24 cellular contexts compared by ENCODE assay signal in the genomic region with DNA sequence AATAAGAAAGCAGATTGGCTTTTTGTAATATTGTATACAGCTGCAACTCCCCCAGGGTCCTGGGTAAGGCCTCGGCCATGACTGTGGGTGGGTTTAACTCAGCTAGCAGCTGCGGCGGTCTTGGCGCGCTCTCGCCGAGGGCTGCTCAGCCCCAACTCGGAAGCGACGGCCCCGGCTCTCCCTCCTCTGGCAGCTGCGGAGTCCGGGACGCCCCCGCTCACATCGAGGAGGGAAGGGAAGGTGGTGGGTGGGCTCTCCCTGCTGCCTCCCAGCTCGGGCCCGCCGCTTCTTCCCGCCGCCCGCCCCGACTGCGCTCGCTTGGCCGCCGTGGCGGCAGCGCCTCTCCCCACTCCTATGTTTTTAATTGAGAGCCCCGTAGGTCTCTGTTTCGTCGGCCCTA. TPM values are rescaled to one million over a fixed set of nuclear protein-coding genes. Genes with fewer than 3 reads are reported as not detected.
"Had no signal": no experiment of that assay in that cellular context is flagged by ENCODE, and none has a peak within 500 bp of the region (broad histone marks: within the 10 kb centered on the region; RNA-seq: fewer than 3 reads in every experiment).

No MANE protein-coding gene starts in this region.

- H3K4me3 ChIP-seq: ascending aorta, breast epithelium, right lobe of liver, upper lobe of right lung had no signal

- H3K4me3 Mint-ChIP-seq: activated naive CD4-positive, alpha-beta T cell treated with anti-CD3 and anti-CD28 coated beads for 36 hours; activated naive CD8-positive, alpha-beta T cell treated with anti-CD3 and anti-CD28 coated beads, Interleukin-2, amount 50 U/mL, for 24 hours; activated T-helper 17 cell treated with anti-CD3 and anti-CD28 coated beads, Interleukin-2, amount 50 U/mL, for 72 hours; naive thymus-derived CD8-positive, alpha-beta T cell; stimulated activated naive CD8-positive, alpha-beta T cell treated with anti-CD3 and anti-CD28 coated beads, Interleukin-15, amount 100 ng/mL, for 72 hours; T-cell had no signal

- H3K4me1 Mint-ChIP-seq: activated naive CD8-positive, alpha-beta T cell treated with anti-CD3 and anti-CD28 coated beads, Interleukin-2, amount 50 U/mL, for 24 hours; activated T-helper 17 cell treated with anti-CD3 and anti-CD28 coated beads, Interleukin-2, amount 50 U/mL, for 72 hours; stimulated activated naive CD8-positive, alpha-beta T cell treated with anti-CD3 and anti-CD28 coated beads, Interleukin-15, amount 100 ng/mL, for 72 hours; T-cell had no signal

- H3K36me3 Mint-ChIP-seq: naive thymus-derived CD8-positive, alpha-beta T cell; T-cell had no signal

- H3K9ac ChIP-seq: SK-N-SH had no signal

- H3K27ac Mint-ChIP-seq: activated naive CD4-positive, alpha-beta T cell treated with anti-CD3 and anti-CD28 coated beads for 36 hours; activated naive CD8-positive, alpha-beta T cell treated with anti-CD3 and anti-CD28 coated beads, Interleukin-2, amount 50 U/mL, for 24 hours; activated T-helper 17 cell treated with anti-CD3 and anti-CD28 coated beads, Interleukin-2, amount 50 U/mL, for 72 hours; naive thymus-derived CD8-positive, alpha-beta T cell; stimulated activated naive CD8-positive, alpha-beta T cell treated with anti-CD3 and anti-CD28 coated beads, Interleukin-15, amount 100 ng/mL, for 72 hours; T-cell had no signal

- DNase-seq: activated CD4-positive, alpha-beta T cell treated with anti-CD3 and anti-CD28 coated beads for 1 hour; activated CD4-positive, alpha-beta T cell treated with anti-CD3 and anti-CD28 coated beads, Interleukin-2, amount 50 U/mL, for 4 hours; activated naive CD4-positive, alpha-beta T cell treated with anti-CD3 and anti-CD28 coated beads for 36 hours; activated naive CD8-positive, alpha-beta T cell treated with anti-CD3 and anti-CD28 coated beads, Interleukin-2, amount 50 U/mL, for 24 hours; activated T-cell treated with anti-CD3 and anti-CD28 coated beads for 4 hours; dermis blood vessel endothelial cell; erythroblast; hippocampal formation; left colon; naive thymus-derived CD8-positive, alpha-beta T cell; occipital lobe; right lobe of liver; SK-N-SH; stimulated activated naive CD8-positive, alpha-beta T cell treated with anti-CD3 and anti-CD28 coated beads, Interleukin-15, amount 100 ng/mL, for 72 hours; T-cell; T-helper 9 cell; upper lobe of right lung had no signal

- H3K9me3 ChIP-seq: ascending aorta, breast epithelium, right lobe of liver, SK-N-SH, upper lobe of right lung had no signal

- H3K27ac ChIP-seq: ascending aorta, breast epithelium, right lobe of liver, upper lobe of right lung had no signal

- H3K4me1 ChIP-seq: ascending aorta, breast epithelium, right lobe of liver, upper lobe of right lung had no signal

- H3K27me3 ChIP-seq: ascending aorta, right lobe of liver, upper lobe of right lung had no signal

- H3K36me3 ChIP-seq: ascending aorta, breast epithelium, right lobe of liver, upper lobe of right lung had no signal

- ATAC-seq: activated naive CD8-positive, alpha-beta T cell treated with anti-CD3 and anti-CD28 coated beads, Interleukin-2, amount 50 U/mL, for 24 hours; activated T-helper 17 cell treated with anti-CD3 and anti-CD28 coated beads, Interleukin-2, amount 50 U/mL, for 72 hours; left colon; naive thymus-derived CD8-positive, alpha-beta T cell; right lobe of liver; stimulated activated naive CD8-positive, alpha-beta T cell treated with anti-CD3 and anti-CD28 coated beads, Interleukin-15, amount 100 ng/mL, for 72 hours; T-cell; upper lobe of right lung had no signal

- H3K9me3 Mint-ChIP-seq: activated naive CD4-positive, alpha-beta T cell treated with anti-CD3 and anti-CD28 coated beads for 36 hours; activated naive CD8-positive, alpha-beta T cell treated with anti-CD3 and anti-CD28 coated beads, Interleukin-2, amount 50 U/mL, for 24 hours; activated T-helper 17 cell treated with anti-CD3 and anti-CD28 coated beads, Interleukin-2, amount 50 U/mL, for 72 hours; stimulated activated naive CD8-positive, alpha-beta T cell treated with anti-CD3 and anti-CD28 coated beads, Interleukin-15, amount 100 ng/mL, for 72 hours had no signal

RNA-seq across cellular contexts. Expression of a gene that starts 51.3 kb away (rescaled TPM):
- total RNA-seq: activated naive CD4-positive, alpha-beta T cell treated with anti-CD3 and anti-CD28 coated beads for 36 hours; activated T-helper 17 cell treated with anti-CD3 and anti-CD28 coated beads, Interleukin-2, amount 50 U/mL, for 72 hours; ascending aorta; chondrocyte; dermis blood vessel endothelial cell; left colon; lung microvascular endothelial cell; naive thymus-derived CD8-positive, alpha-beta T cell; occipital lobe; posterior vena cava; right lobe of liver; T-cell; temporal lobe; upper lobe of right lung had no signal
- polyA plus RNA-seq: naive thymus-derived CD8-positive, alpha-beta T cell; SK-N-SH had no signal
